Comparison of ENCODE assay signal across 24 cellular contexts in the genomic region with DNA sequence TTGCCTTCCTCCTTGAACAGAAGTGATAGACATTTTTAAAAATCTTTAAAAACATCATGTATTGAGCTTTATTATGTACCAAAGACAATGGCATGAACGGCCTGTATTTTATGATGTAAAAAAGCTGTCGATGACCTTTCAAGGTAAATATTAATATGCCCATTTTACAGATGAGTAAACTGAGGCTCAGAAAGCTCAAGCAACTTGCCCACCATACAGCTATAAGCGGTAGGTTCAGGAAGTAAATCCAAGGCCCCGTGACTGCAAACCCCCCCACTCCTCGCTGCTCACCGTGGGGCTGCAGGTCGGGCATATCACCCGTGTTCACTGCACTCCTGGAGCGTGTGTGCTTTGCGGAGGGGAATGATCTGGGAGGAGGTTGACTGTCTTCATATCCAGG. TPM values are rescaled to one million over a fixed set of nuclear protein-coding genes. Genes with fewer than 3 reads are reported as not detected.
"Had no signal": no experiment of that assay in that cellular context is flagged by ENCODE, and none has a peak within 500 bp of the region (broad histone marks: within the 10 kb centered on the region; RNA-seq: fewer than 3 reads in every experiment).

No MANE protein-coding gene starts in this region.

- H3K4me3 ChIP-seq: lower lobe of right lung, neural progenitor cell, ovary, spleen, suprapubic skin, thoracic aorta, tibial artery, upper lobe of right lung had no signal

- H2AFZ ChIP-seq: neural progenitor cell had no signal

- H3K27ac ChIP-seq: lower lobe of right lung, neural progenitor cell, ovary, spleen, suprapubic skin, thoracic aorta, tibial artery, upper lobe of right lung had no signal

- H3K4me2 ChIP-seq: neural progenitor cell had no signal

- ATAC-seq: lower lobe of right lung; naive thymus-derived CD8-positive, alpha-beta T cell; sciatic nerve; stimulated activated effector memory CD8-positive, alpha-beta T cell treated with anti-CD3 and anti-CD28 coated beads, Interleukin-12 subunit alpha, Interleukin-12 subunit beta, amount 100 ng/mL, for 72 hours; upper lobe of right lung had no signal

- H3K9ac ChIP-seq: neural progenitor cell had no signal

- DNase-seq: hypothalamus; immature natural killer cell; kidney; lower lobe of right lung; mammary epithelial cell; mesenchymal stem cell; nephron progenitor cell; ovary; retina; small intestine; spleen; stimulated activated CD4-positive, alpha-beta T cell treated with anti-CD3 and anti-CD28 coated beads, Interleukin-4, amount 100 ng/mL, for 24 hours; stimulated activated naive CD4-positive, alpha-beta T cell; tibial artery; trophoblast cell; upper lobe of right lung had no signal

- H3K4me1 ChIP-seq: lower lobe of right lung, upper lobe of right lung had no signal

- FAIRE-seq: islet of Langerhans, kidney, small intestine, urothelium cell line had no signal

- H3K27me3 ChIP-seq: neural progenitor cell, ovary, spleen, suprapubic skin, tibial artery, upper lobe of right lung had no signal

- H3K9me3 ChIP-seq: lower lobe of right lung, ovary, spleen, suprapubic skin, thoracic aorta, tibial artery, upper lobe of right lung had no signal

- H3K36me3 ChIP-seq: lower lobe of right lung, neural progenitor cell, ovary, spleen, suprapubic skin, thoracic aorta, upper lobe of right lung had no signal

RNA-seq across cellular contexts. Expression of a gene that starts 3.4 kb away (rescaled TPM):
- polyA plus RNA-seq: mammary epithelial cell had no signal
